In the genomic region with DNA sequence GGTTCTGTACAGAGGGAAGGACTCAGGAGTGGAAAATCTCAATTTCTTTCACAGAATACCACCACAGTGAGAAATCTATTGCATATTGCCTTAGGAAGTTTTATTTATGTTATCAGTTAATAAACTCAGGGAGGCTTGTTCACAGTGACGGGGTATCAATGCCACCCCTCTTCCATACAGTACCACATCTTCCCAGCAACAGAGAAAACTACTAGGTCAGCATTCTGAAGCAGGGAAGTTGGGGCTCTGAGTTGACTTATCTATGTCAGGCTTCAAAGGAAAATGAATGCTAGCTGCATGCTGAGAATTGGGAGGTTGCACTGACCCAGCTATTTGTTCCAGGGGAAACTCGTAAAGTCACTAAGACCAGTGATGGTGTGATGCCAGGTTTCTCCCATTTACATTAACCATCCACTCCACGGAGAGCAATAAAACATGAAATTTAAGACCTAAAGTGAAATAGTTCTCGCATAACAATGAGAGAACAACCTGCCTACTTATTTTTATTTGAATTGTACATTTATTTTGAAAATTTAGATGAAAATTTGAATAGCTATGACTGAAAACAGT, we compare ENCODE assay signal across 20 cellular contexts.
A peak's percentile ranks its signal among the peaks of the same experiment; 100 is the strongest.
DNase-seq lines count a peak whose midpoint lies in the region; ATAC-seq, FAIRE-seq and TF ChIP-seq lines count a peak whose summit lies in the region.
"Had no signal": no experiment of that assay in that cellular context is flagged by ENCODE, and none has a peak within 500 bp of the region (broad histone marks: within the 10 kb centered on the region; RNA-seq: fewer than 3 reads in every experiment).

No MANE protein-coding gene starts in this region.

- CTCF ChIA-PET in HEK293 (lab: Yijun Ruan, JAX): interaction anchor here (0.6 to 1.2 kb wide), 6 partner anchors 73 to 494 kb away, joined by 3 to 4 read pairs (median 3); no protein-coding TSS in a partner anchor

- H3K27ac ChIP-seq in HEK293 (ENCODE audit: extremely low read depth, low read depth, low read length) (peak overlapping the region; percentile 43; the same call in 1 of the 2 replicates), thymus (ENCODE audit: low read depth) (peak overlapping the region; percentile 22)

- no peak overlapping the region for H3K4me3 ChIP-seq in HEK293 (ENCODE audit: low read depth, low read length)
- H3K4me3 ChIP-seq in thymus (ENCODE audit: low read length): no peak overlapping the region

- TF ChIP-seq CTCF in HEK293 (tag by site-specific recombination; IDR thresholded peaks at IDR 0.05): no peak

- peak; percentile 56 for FAIRE-seq in GM12892 (lab: Jason Lieb, UNC)

- WGBS in thymus: 99% methylated on average over 4 of the region's 4 CpGs

- POLR2A ChIA-PET in HEK293 (lab: Yijun Ruan, JAX): no interaction called here

- ATAC-seq in HG02763 (IDR thresholded peaks at IDR 0.05; ENCODE audit: unreplicated experiment) (no peak), HG02642 (IDR thresholded peaks at IDR 0.05; ENCODE audit: poor library complexity, unreplicated experiment) (no peak)
- ATAC-seq: PC-3, T-cell had no signal

- DNase-seq in GM12892 (ENCODE audit: insufficient read length): no peak
- peak; percentile 29 for DNase-seq in NCI-H69 (lab: John Stamatoyannopoulos, UW)
- no peak for DNase-seq in kidney tubule cell (ENCODE audit: low spot score)
- DNase-seq: GDM1, GOT3, HFFc6, KBM-7, NCI-H1417, NCI-H187 treated with DMSO at 0.1 percent for 48 hours, NCI-H446 treated with DMSO at 0.1 percent for 48 hours, PC-3, RPMI8226, SHP77 treated with DMSO at 0.1 percent for 48 hours, SK-N-SH, T-cell, T-helper 9 cell had no signal

- H3K27me3 ChIP-seq in thymus (ENCODE audit: control insufficient read depth, insufficient read depth): no peaks in the 10 kb centered on the region

- H3K36me3 ChIP-seq in HEK293 (ENCODE audit: control insufficient read depth in 2 of 2, insufficient read depth in 1 of 2, low read length in 2 of 2) (no peaks in the 10 kb centered on the region), thymus (ENCODE audit: control insufficient read depth, insufficient read depth) (peaks cover 6% of the 10 kb centered on the region)

- H3K4me1 ChIP-seq in HEK293 (ENCODE audit: control insufficient read depth, insufficient read depth, low read length) (peaks cover 16% of the 10 kb centered on the region), thymus (ENCODE audit: control insufficient read depth, insufficient read depth, low read length) (peaks cover 6% of the 10 kb centered on the region)

- H3K9me3 ChIP-seq in HEK293 (ENCODE audit: control insufficient read depth, insufficient read depth, low read depth, low read length) (peaks cover 6% of the 10 kb centered on the region), thymus (ENCODE audit: control insufficient read depth) (peaks cover 2% of the 10 kb centered on the region)

- no peak for TF ChIP-seq POLR2A in GM12892 (IDR thresholded peaks at IDR 0.05; ENCODE audit: low read depth, low read length)

TF ChIP-seq in HEK293, 187 proteins besides CTCF, POLR2A, EP300 and RAD21 (continues in another document):
- TF ChIP-seq ZNF37A (tag by site-specific recombination; IDR thresholded peaks at IDR 0.05) (peak; percentile 88), ZXDB (tag by site-specific recombination; IDR thresholded peaks at IDR 0.05) (peak; percentile 63), ZNF133 (tag by site-specific recombination; IDR thresholded peaks at IDR 0.05) (no peak), BCL11A (tag by site-specific recombination; IDR thresholded peaks at IDR 0.05; ENCODE audit: low read depth) (0 out of 2 replicates have a peak, but pooled peaks have one; percentile 15), ZNF843 (tag by site-specific recombination; IDR thresholded peaks at IDR 0.05) (peak; percentile 91), IKZF3 (tag by site-specific recombination; IDR thresholded peaks at IDR 0.05) (peak; percentile 46; the same call in 1 of the 2 replicates), TCF7L2 (IDR thresholded peaks at IDR 0.05; ENCODE audit: borderline replicate concordance, low read depth, low read length) (peak; percentile 60; the same call in 1 of the 2 replicates), ZNF354C (tag by site-specific recombination; IDR thresholded peaks at IDR 0.05; ENCODE audit: borderline replicate concordance, low read depth) (no peak), ZNF596 (tag by site-specific recombination; IDR thresholded peaks at IDR 0.05) (peak; percentile 60), OVOL3 (tag by site-specific recombination; IDR thresholded peaks at IDR 0.05) (peak; percentile 59; the same call in 1 of the 2 replicates), SCRT1 (tag by site-specific recombination; IDR thresholded peaks at IDR 0.05; ENCODE audit: borderline replicate concordance) (0 out of 2 replicates have a peak, but pooled peaks have one; percentile 9), FEZF1 (tag by site-specific recombination; IDR thresholded peaks at IDR 0.05) (peak; percentile 81), MZF1 (tag by site-specific recombination; IDR thresholded peaks at IDR 0.05; ENCODE audit: borderline replicate concordance) (peak; percentile 25; the same call in 1 of the 2 replicates), SP7 (tag by site-specific recombination; IDR thresholded peaks at IDR 0.05) (peak; percentile 40)
- TF ChIP-seq, protein P1, sequence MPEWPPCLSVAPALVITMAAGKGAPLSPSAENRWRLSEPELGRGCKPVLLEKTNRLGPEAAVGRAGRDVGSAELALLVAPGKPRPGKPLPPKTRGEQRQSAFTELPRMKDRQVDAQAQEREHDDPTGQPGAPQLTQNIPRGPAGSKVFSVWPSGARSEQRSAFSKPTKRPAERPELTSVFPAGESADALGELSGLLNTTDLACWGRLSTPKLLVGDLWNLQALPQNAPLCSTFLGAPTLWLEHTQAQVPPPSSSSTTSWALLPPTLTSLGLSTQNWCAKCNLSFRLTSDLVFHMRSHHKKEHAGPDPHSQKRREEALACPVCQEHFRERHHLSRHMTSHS (tag by site-specific recombination; IDR thresholded peaks at IDR 0.05): no peak
- TF ChIP-seq, protein P2, sequence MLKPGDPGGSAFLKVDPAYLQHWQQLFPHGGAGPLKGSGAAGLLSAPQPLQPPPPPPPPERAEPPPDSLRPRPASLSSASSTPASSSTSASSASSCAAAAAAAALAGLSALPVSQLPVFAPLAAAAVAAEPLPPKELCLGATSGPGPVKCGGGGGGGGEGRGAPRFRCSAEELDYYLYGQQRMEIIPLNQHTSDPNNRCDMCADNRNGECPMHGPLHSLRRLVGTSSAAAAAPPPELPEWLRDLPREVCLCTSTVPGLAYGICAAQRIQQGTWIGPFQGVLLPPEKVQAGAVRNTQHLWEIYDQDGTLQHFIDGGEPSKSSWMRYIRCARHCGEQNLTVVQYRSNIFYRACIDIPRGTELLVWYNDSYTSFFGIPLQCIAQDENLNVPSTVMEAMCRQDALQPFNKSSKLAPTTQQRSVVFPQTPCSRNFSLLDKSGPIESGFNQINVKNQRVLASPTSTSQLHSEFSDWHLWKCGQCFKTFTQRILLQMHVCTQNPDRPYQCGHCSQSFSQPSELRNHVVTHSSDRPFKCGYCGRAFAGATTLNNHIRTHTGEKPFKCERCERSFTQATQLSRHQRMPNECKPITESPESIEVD (tag by site-specific recombination; IDR thresholded peaks at IDR 0.05): peak; percentile 87
- TF ChIP-seq, protein P3, sequence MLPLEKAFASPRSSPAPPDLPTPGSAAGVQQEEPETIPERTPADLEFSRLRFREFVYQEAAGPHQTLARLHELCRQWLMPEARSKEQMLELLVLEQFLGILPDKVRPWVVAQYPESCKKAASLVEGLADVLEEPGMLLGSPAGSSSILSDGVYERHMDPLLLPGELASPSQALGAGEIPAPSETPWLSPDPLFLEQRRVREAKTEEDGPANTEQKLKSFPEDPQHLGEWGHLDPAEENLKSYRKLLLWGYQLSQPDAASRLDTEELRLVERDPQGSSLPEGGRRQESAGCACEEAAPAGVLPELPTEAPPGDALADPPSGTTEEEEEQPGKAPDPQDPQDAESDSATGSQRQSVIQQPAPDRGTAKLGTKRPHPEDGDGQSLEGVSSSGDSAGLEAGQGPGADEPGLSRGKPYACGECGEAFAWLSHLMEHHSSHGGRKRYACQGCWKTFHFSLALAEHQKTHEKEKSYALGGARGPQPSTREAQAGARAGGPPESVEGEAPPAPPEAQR (tag by site-specific recombination; IDR thresholded peaks at IDR 0.05): no peak
- TF ChIP-seq, protein P4, sequence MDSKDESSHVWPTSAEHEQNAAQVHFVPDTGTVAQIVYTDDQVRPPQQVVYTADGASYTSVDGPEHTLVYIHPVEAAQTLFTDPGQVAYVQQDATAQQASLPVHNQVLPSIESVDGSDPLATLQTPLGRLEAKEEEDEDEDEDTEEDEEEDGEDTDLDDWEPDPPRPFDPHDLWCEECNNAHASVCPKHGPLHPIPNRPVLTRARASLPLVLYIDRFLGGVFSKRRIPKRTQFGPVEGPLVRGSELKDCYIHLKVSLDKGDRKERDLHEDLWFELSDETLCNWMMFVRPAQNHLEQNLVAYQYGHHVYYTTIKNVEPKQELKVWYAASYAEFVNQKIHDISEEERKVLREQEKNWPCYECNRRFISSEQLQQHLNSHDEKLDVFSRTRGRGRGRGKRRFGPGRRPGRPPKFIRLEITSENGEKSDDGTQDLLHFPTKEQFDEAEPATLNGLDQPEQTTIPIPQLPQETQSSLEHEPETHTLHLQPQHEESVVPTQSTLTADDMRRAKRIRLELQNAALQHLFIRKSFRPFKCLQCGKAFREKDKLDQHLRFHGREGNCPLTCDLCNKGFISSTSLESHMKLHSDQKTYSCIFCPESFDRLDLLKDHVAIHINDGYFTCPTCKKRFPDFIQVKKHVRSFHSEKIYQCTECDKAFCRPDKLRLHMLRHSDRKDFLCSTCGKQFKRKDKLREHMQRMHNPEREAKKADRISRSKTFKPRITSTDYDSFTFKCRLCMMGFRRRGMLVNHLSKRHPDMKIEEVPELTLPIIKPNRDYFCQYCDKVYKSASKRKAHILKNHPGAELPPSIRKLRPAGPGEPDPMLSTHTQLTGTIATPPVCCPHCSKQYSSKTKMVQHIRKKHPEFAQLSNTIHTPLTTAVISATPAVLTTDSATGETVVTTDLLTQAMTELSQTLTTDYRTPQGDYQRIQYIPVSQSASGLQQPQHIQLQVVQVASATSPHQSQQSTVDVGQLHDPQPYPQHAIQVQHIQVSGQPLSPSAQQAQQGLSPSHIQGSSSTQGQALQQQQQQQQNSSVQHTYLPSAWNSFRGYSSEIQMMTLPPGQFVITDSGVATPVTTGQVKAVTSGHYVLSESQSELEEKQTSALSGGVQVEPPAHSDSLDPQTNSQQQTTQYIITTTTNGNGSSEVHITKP (tag by site-specific recombination; IDR thresholded peaks at IDR 0.05): peak; percentile 56
- TF ChIP-seq, protein P5, sequence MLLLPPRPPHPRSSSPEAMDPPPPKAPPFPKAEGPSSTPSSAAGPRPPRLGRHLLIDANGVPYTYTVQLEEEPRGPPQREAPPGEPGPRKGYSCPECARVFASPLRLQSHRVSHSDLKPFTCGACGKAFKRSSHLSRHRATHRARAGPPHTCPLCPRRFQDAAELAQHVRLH (tag by site-specific recombination; IDR thresholded peaks at IDR 0.05): peak; percentile 72; the same call in 1 of the 2 replicates
